Comparison of ENCODE assay signal across 14 cellular contexts in genomic region chr3:112497897-112498548, GRCh38. TPM values are rescaled to one million over a fixed set of nuclear protein-coding genes. Genes with fewer than 3 reads are reported as not detected.
DNase-seq lines count a peak whose midpoint lies in the region; ATAC-seq and TF ChIP-seq lines count a peak whose summit lies in the region.
"Had no signal": no experiment of that assay in that cellular context is flagged by ENCODE, and none has a peak within 500 bp of the region (broad histone marks: within the 10 kb centered on the region; RNA-seq: fewer than 3 reads in every experiment).

No MANE protein-coding gene starts in this region.

- ATAC-seq in T-cell (replicated peaks in 1 of 4), result no peak
- no peak for ATAC-seq in memory B cell (ENCODE audit: low read depth)
- ATAC-seq: body of pancreas had no signal

- intact Hi-C loops in thyroid gland (cut with DNase I), result no loop called here

- DNase-seq in CD8-positive, alpha-beta memory T cell, result peak in 1 of 5 donors; percentile 21
- no peak for DNase-seq in T-cell
- no peak for DNase-seq in memory B cell (ENCODE audit: low spot score in 2 of 2)
- no peak for DNase-seq in HuH-7 (ENCODE audit: low spot score)
- no peak for DNase-seq in thyroid gland
- DNase-seq in AML-193 (lab: John Stamatoyannopoulos, UW), result no peak
- DNase-seq: body of pancreas; NCI-H526; stimulated activated CD8-positive, alpha-beta memory T cell treated with anti-CD3 and anti-CD28 coated beads, Interleukin-4, amount 100 ng/mL, for 48 hours; uterus had no signal

- H3K36me3 Mint-ChIP-seq in CD8-positive, alpha-beta memory T cell, result peaks cover 5 to 19% (median 12%) of the 10 kb centered on the region in 3 donors
- H3K36me3 Mint-ChIP-seq in T-cell (peaks cover 5% of the 10 kb centered on the region), memory B cell (peaks cover 24% of the 10 kb centered on the region)

- H3K9me3 Mint-ChIP-seq in CD8-positive, alpha-beta memory T cell, result peaks cover 0 to 2% (median 0%) of the 10 kb centered on the region in 5 donors
- no peaks in the 10 kb centered on the region for H3K9me3 Mint-ChIP-seq in T-cell
- peaks cover 4% of the 10 kb centered on the region for H3K9me3 Mint-ChIP-seq in memory B cell

- no peak for TF ChIP-seq POLR2A in thyroid gland (IDR thresholded peaks at IDR 0.05)

- H3K27ac Mint-ChIP-seq in CD8-positive, alpha-beta memory T cell, result peak overlapping the region in 7 of 8 donors; percentile 26 to 97 (median 93)
- peak overlapping the region; percentile 91 to 98 for H3K27ac Mint-ChIP-seq in T-cell
- peak overlapping the region; percentile 98 for H3K27ac Mint-ChIP-seq in memory B cell

- H3K9me3 ChIP-seq in CD8-positive, alpha-beta memory T cell (ENCODE audit: low read length), result no peaks in the 10 kb centered on the region
- no peaks in the 10 kb centered on the region for H3K9me3 ChIP-seq in thyroid gland
- H3K9me3 ChIP-seq: body of pancreas, uterus had no signal

- no peaks in the 10 kb centered on the region for H3K36me3 ChIP-seq in CD8-positive, alpha-beta memory T cell (ENCODE audit: insufficient read depth, low read length)
- no peaks in the 10 kb centered on the region for H3K36me3 ChIP-seq in thyroid gland
- H3K36me3 ChIP-seq: uterus had no signal

- peaks cover 53 to 70% (median 57%) of the 10 kb centered on the region in 3 donors for H3K4me1 Mint-ChIP-seq in CD8-positive, alpha-beta memory T cell
- H3K4me1 Mint-ChIP-seq in T-cell, result peaks cover 66 to 70% (median 67%) of the 10 kb centered on the region in 3 donors
- peaks cover 28% of the 10 kb centered on the region for H3K4me1 Mint-ChIP-seq in memory B cell

- no peak for TF ChIP-seq CTCF in GM12875 (IDR thresholded peaks at IDR 0.05; ENCODE audit: borderline replicate concordance, insufficient read depth, low read depth, low read length)
- no peak for TF ChIP-seq CTCF in thyroid gland (IDR thresholded peaks at IDR 0.05)

- CTCF ChIA-PET in CD8-positive, alpha-beta memory T cell (lab: Charles Lee), result interaction anchor here (0.9 to 1.9 kb wide), 4 partner anchors 19 to 386 kb away, joined by 3 to 5 read pairs (median 3); no protein-coding TSS in a partner anchor
- CTCF ChIA-PET in T-cell (lab: Charles Lee), result interaction anchor here (0.6 to 1.6 kb wide), 8 partner anchors 15 to 825 kb away, joined by 3 to 15 read pairs (median 4); partner anchors contain the start of genes ATG3 (in 1 of the 2) and SLC35A5 (in 1 of the 2)

- no peaks in the 10 kb centered on the region for H3K27me3 ChIP-seq in CD8-positive, alpha-beta memory T cell (ENCODE audit: insufficient read depth, low read length, poor library complexity, severe bottlenecking)
- H3K27me3 ChIP-seq in thyroid gland, result no peaks in the 10 kb centered on the region
- H3K27me3 ChIP-seq: body of pancreas, uterus had no signal

- POLR2A ChIA-PET in CD8-positive, alpha-beta memory T cell (lab: Charles Lee), result no interaction called here
- POLR2A ChIA-PET in T-cell (lab: Charles Lee), result interaction anchor here (0.6 to 1.0 kb wide), 6 partner anchors 11 to 730 kb away, joined by 3 to 18 read pairs (median 4); no protein-coding TSS in a partner anchor

- 86 to 91% methylated on average over 11 of the region's 11 CpGs for WGBS in thyroid gland, 2 donors

- peak overlapping the region; percentile 91 to 97 (median 93) for H3K4me3 Mint-ChIP-seq in CD8-positive, alpha-beta memory T cell
- H3K4me3 Mint-ChIP-seq in T-cell (peak overlapping the region; percentile 92 to 98 (median 95)), memory B cell (peak overlapping the region; percentile 99)

- no peaks in the 10 kb centered on the region for H3K27me3 Mint-ChIP-seq in CD8-positive, alpha-beta memory T cell
- no peaks in the 10 kb centered on the region for H3K27me3 Mint-ChIP-seq in T-cell
- no peaks in the 10 kb centered on the region for H3K27me3 Mint-ChIP-seq in memory B cell

- H3K27ac ChIP-seq in CD8-positive, alpha-beta memory T cell (ENCODE audit: low read depth, low read length), result peak overlapping the region; percentile 27
- H3K27ac ChIP-seq in thyroid gland, result no peak overlapping the region
- H3K27ac ChIP-seq: body of pancreas, KMS-11, uterus had no signal

- H3K4me3 ChIP-seq in CD8-positive, alpha-beta memory T cell (ENCODE audit: low read length), result peak overlapping the region; percentile 59
- H3K4me3 ChIP-seq in GM12875 (ENCODE audit: low read depth, low read length) (peak overlapping the region; percentile 65), thyroid gland (replicated peaks in 1 of 3) (no peak overlapping the region)
- H3K4me3 ChIP-seq: body of pancreas, uterus had no signal

- peaks cover 35% of the 10 kb centered on the region for H3K4me1 ChIP-seq in CD8-positive, alpha-beta memory T cell (ENCODE audit: insufficient read depth, low read length)
- no peaks in the 10 kb centered on the region for H3K4me1 ChIP-seq in thyroid gland
- H3K4me1 ChIP-seq: body of pancreas, uterus had no signal

RNA-seq across cellular contexts. Expression of gene BTLA, which starts 1.2 kb away (rescaled TPM):
- 10 to 100 TPM; 14.1 to 14.8 TPM for total RNA-seq in CD8-positive, alpha-beta memory T cell
- 17.6 TPM for polyA plus RNA-seq in CD8-positive, alpha-beta memory T cell
- total RNA-seq in T-cell, result 10 to 100 TPM; 11.5 to 16.9 (median 15.2) TPM
- 1 to 10 TPM in 1 of 4 donors, under 1 TPM in 1, not detected in 2; 0.49 to 2.7 TPM for total RNA-seq in thyroid gland
- total RNA-seq: body of pancreas, G401, pulmonary artery endothelial cell had no signal

Comparison
In these comparisons a context has a peak if more than half of its experiments do, and no peak if none do; other contexts are left out.
1. H3K4me3 ChIP-seq: peak in CD8-positive, alpha-beta memory T cell (single experiment) and GM12875 (single experiment); none in thyroid gland (0 of 3).
2. Peak in every context shown above with its lines, with median percentiles within 50 percentile points of each other: H3K27ac Mint-ChIP-seq and H3K4me3 Mint-ChIP-seq.